In the genomic region with DNA sequence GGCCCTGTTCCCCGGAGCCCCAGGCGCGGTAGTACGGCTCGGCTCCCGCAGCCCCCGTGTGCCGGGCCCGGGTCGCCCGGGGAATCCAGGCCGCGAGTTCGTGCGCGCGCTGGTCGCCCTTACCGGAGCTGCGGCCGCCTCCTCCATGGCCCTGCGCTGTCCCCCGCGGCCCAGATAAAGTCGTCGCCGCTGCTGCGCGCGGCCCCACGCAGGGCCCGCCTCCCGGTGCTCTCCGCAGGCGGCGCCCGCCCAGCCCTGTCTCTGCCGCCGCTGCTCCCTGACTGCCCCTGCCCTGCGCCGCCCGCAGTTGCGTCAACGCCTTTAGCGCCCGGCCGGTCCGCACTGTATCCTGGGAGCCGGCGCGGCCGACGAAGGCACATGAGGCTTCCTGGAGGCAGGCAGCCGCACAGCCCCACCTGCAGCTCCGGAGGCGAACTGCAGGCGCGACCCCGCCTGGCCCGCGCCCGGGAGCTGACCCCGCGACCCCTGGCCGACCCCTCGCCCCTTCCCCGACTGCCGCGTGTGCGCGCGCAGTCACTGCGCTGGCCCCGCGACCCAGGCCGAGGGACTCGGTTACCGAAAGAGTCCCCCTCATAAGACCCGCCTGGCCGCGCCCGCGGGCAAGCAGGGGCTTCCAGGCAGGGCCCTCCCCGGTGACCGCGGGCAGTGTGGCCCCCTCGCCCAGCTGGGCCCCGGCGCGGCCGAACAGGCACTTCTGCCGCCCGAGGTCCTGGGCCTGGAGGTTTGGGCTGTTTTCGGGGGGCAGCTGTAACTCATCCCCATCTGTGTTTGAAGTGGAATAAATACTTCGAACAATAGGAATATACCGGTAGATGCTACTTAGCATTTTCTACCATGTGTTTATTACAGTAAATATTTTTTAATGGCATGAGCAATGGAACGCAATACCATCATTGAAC, we compare ENCODE assay signal across 1 cellular context.
TF ChIP-seq lines count a peak whose summit lies in the region.

No MANE protein-coding gene starts in this region.

TF ChIP-seq in K562, 482 proteins besides CTCF, POLR2A, EP300 and RAD21 (continued from another document and continues in another):
- peak; percentile 97 for TF ChIP-seq HNRNPL (IDR thresholded peaks at IDR 0.05; ENCODE audit: low read depth, low read length)
- TF ChIP-seq IRF2 (CRISPR knock-in tag; IDR thresholded peaks at IDR 0.05) = 0 out of 2 replicates have a peak, but pooled peaks have one; percentile 4
- no peak for TF ChIP-seq POLR3G (IDR thresholded peaks at IDR 0.05; ENCODE audit: extremely low read depth, insufficient read length, insufficient replicate concordance)
- TF ChIP-seq, protein P1, sequence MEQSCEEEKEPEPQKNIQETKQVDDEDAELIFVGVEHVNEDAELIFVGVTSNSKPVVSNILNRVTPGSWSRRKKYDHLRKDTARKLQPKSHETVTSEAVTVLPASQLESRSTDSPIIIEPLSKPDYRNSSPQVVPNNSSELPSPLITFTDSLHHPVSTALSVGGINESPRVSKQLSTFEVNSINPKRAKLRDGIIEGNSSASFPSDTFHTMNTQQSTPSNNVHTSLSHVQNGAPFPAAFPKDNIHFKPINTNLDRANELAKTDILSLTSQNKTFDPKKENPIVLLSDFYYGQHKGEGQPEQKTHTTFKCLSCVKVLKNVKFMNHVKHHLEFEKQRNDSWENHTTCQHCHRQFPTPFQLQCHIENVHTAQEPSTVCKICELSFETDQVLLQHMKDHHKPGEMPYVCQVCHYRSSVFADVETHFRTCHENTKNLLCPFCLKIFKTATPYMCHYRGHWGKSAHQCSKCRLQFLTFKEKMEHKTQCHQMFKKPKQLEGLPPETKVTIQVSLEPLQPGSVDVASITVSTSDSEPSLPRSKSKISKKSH (CRISPR knock-in tag; IDR thresholded peaks at IDR 0.05) = no peak
- TF ChIP-seq, protein P2, sequence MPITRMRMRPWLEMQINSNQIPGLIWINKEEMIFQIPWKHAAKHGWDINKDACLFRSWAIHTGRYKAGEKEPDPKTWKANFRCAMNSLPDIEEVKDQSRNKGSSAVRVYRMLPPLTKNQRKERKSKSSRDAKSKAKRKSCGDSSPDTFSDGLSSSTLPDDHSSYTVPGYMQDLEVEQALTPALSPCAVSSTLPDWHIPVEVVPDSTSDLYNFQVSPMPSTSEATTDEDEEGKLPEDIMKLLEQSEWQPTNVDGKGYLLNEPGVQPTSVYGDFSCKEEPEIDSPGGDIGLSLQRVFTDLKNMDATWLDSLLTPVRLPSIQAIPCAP (CRISPR knock-in tag; IDR thresholded peaks at IDR 0.05; ENCODE audit: borderline replicate concordance) = no peak
- TF ChIP-seq, protein P3, sequence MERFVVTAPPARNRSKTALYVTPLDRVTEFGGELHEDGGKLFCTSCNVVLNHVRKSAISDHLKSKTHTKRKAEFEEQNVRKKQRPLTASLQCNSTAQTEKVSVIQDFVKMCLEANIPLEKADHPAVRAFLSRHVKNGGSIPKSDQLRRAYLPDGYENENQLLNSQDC (CRISPR knock-in tag; IDR thresholded peaks at IDR 0.05) = no peak
- no peak for TF ChIP-seq HSF4 (CRISPR knock-in tag; IDR thresholded peaks at IDR 0.05; ENCODE audit: borderline replicate concordance)
- TF ChIP-seq, protein P4, sequence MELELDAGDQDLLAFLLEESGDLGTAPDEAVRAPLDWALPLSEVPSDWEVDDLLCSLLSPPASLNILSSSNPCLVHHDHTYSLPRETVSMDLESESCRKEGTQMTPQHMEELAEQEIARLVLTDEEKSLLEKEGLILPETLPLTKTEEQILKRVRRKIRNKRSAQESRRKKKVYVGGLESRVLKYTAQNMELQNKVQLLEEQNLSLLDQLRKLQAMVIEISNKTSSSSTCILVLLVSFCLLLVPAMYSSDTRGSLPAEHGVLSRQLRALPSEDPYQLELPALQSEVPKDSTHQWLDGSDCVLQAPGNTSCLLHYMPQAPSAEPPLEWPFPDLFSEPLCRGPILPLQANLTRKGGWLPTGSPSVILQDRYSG (tag; conservative IDR thresholded peaks at IDR 0.05; ENCODE audit: low read depth) = no peak
- peak; percentile 64 for TF ChIP-seq BHLHE40 (IDR thresholded peaks at IDR 0.05; ENCODE audit: low read length)
- TF ChIP-seq PURB (CRISPR knock-in tag; IDR thresholded peaks at IDR 0.05; ENCODE audit: low read depth) = no peak
- TF ChIP-seq ZNF717 (CRISPR knock-in tag; IDR thresholded peaks at IDR 0.05) = 0 out of 2 replicates have a peak, but pooled peaks have one; percentile 45
- 0 out of 2 replicates have a peak, but pooled peaks have one; percentile 39 for TF ChIP-seq ZNF184 (CRISPR knock-in tag; IDR thresholded peaks at IDR 0.05)
- no peak for TF ChIP-seq SREBF2 (CRISPR knock-in tag; IDR thresholded peaks at IDR 0.05)
- peak; percentile 48 for TF ChIP-seq CHD2 (IDR thresholded peaks at IDR 0.05; ENCODE audit: low read depth, low read length)
- 0 out of 2 replicates have a peak, but pooled peaks have one; percentile 3 for TF ChIP-seq EGR1 (conservative IDR thresholded peaks at IDR 0.05)
- peak; percentile 95 for TF ChIP-seq ZNF24 (IDR thresholded peaks at IDR 0.05)
- peak; percentile 94 for TF ChIP-seq FOXP1 (CRISPR knock-in tag; IDR thresholded peaks at IDR 0.05)
- TF ChIP-seq, protein P5, sequence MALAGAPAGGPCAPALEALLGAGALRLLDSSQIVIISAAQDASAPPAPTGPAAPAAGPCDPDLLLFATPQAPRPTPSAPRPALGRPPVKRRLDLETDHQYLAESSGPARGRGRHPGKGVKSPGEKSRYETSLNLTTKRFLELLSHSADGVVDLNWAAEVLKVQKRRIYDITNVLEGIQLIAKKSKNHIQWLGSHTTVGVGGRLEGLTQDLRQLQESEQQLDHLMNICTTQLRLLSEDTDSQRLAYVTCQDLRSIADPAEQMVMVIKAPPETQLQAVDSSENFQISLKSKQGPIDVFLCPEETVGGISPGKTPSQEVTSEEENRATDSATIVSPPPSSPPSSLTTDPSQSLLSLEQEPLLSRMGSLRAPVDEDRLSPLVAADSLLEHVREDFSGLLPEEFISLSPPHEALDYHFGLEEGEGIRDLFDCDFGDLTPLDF (CRISPR knock-in tag; IDR thresholded peaks at IDR 0.05) = peak; percentile 90; the same call in 1 of the 2 replicates
- no peak; the same call in 1 of the 2 replicates for TF ChIP-seq GABPB2 (CRISPR knock-in tag; conservative IDR thresholded peaks at IDR 0.05)
- no peak for TF ChIP-seq CBX8 (IDR thresholded peaks at IDR 0.05; ENCODE audit: borderline replicate concordance, extremely low read depth, low read depth, low read length, poor library complexity, severe bottlenecking)
- TF ChIP-seq KLF10 (CRISPR knock-in tag; IDR thresholded peaks at IDR 0.05) = no peak
- TF ChIP-seq, protein P6, sequence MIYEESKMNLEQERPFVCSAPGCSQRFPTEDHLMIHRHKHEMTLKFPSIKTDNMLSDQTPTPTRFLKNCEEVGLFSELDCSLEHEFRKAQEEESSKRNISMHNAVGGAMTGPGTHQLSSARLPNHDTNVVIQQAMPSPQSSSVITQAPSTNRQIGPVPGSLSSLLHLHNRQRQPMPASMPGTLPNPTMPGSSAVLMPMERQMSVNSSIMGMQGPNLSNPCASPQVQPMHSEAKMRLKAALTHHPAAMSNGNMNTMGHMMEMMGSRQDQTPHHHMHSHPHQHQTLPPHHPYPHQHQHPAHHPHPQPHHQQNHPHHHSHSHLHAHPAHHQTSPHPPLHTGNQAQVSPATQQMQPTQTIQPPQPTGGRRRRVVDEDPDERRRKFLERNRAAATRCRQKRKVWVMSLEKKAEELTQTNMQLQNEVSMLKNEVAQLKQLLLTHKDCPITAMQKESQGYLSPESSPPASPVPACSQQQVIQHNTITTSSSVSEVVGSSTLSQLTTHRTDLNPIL (CRISPR knock-in tag; IDR thresholded peaks at IDR 0.05) = no peak
- no peak for TF ChIP-seq XRCC4 (IDR thresholded peaks at IDR 0.05; ENCODE audit: extremely low read depth, insufficient read depth, insufficient read length)
- no peak for TF ChIP-seq IFI16 (CRISPR knock-in tag; IDR thresholded peaks at IDR 0.05)
- TF ChIP-seq MYBL2 (IDR thresholded peaks at IDR 0.05; ENCODE audit: low read depth) = no peak
- TF ChIP-seq MYBL2 (CRISPR knock-in tag; IDR thresholded peaks at IDR 0.05; ENCODE audit: borderline replicate concordance) = peak; percentile 8; the same call in 1 of the 2 replicates
- peak in 1 of 2 experiments; percentile 73; a peak in 1 of 3 replicates for TF ChIP-seq CBX3 (IDR thresholded peaks at IDR 0.05; ENCODE audit: borderline replicate concordance in 1 of 2, low read length in 2 of 2)
- TF ChIP-seq, protein P7, sequence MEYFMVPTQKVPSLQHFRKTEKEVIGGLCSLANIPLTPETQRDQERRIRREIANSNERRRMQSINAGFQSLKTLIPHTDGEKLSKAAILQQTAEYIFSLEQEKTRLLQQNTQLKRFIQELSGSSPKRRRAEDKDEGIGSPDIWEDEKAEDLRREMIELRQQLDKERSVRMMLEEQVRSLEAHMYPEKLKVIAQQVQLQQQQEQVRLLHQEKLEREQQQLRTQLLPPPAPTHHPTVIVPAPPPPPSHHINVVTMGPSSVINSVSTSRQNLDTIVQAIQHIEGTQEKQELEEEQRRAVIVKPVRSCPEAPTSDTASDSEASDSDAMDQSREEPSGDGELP (CRISPR knock-in tag; IDR thresholded peaks at IDR 0.05; ENCODE audit: borderline replicate concordance) = peak; percentile 95
- peak; percentile 64; the same call in 1 of the 2 replicates for TF ChIP-seq SAFB (IDR thresholded peaks at IDR 0.05; ENCODE audit: borderline replicate concordance, low read depth, low read length)
- peak; percentile 90 for TF ChIP-seq SP1 (CRISPR knock-in tag; IDR thresholded peaks at IDR 0.05)
- peak; percentile 68; the same call in 1 of the 2 replicates for TF ChIP-seq ZNF830 (CRISPR knock-in tag; IDR thresholded peaks at IDR 0.05)
- no peak for TF ChIP-seq GTF2A2 (tag; IDR thresholded peaks at IDR 0.05)
- TF ChIP-seq, protein P8, sequence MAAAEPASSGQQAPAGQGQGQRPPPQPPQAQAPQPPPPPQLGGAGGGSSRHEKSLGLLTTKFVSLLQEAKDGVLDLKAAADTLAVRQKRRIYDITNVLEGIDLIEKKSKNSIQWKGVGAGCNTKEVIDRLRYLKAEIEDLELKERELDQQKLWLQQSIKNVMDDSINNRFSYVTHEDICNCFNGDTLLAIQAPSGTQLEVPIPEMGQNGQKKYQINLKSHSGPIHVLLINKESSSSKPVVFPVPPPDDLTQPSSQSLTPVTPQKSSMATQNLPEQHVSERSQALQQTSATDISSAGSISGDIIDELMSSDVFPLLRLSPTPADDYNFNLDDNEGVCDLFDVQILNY (CRISPR knock-in tag; IDR thresholded peaks at IDR 0.05) = peak; percentile 80; the same call in 1 of the 2 replicates
- peak in 1 of 2 experiments; percentile 85; a peak in 2 of 4 replicates for TF ChIP-seq KDM4B (IDR thresholded peaks at IDR 0.05; ENCODE audit: borderline replicate concordance in 2 of 2, low read depth in 1 of 2)
- TF ChIP-seq, protein P9, sequence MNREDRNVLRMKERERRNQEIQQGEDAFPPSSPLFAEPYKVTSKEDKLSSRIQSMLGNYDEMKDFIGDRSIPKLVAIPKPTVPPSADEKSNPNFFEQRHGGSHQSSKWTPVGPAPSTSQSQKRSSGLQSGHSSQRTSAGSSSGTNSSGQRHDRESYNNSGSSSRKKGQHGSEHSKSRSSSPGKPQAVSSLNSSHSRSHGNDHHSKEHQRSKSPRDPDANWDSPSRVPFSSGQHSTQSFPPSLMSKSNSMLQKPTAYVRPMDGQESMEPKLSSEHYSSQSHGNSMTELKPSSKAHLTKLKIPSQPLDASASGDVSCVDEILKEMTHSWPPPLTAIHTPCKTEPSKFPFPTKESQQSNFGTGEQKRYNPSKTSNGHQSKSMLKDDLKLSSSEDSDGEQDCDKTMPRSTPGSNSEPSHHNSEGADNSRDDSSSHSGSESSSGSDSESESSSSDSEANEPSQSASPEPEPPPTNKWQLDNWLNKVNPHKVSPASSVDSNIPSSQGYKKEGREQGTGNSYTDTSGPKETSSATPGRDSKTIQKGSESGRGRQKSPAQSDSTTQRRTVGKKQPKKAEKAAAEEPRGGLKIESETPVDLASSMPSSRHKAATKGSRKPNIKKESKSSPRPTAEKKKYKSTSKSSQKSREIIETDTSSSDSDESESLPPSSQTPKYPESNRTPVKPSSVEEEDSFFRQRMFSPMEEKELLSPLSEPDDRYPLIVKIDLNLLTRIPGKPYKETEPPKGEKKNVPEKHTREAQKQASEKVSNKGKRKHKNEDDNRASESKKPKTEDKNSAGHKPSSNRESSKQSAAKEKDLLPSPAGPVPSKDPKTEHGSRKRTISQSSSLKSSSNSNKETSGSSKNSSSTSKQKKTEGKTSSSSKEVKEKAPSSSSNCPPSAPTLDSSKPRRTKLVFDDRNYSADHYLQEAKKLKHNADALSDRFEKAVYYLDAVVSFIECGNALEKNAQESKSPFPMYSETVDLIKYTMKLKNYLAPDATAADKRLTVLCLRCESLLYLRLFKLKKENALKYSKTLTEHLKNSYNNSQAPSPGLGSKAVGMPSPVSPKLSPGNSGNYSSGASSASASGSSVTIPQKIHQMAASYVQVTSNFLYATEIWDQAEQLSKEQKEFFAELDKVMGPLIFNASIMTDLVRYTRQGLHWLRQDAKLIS (CRISPR knock-in tag; IDR thresholded peaks at IDR 0.05) = peak; percentile 60
- no peak for TF ChIP-seq MTF1 (CRISPR knock-in tag; IDR thresholded peaks at IDR 0.05; ENCODE audit: borderline replicate concordance)
- TF ChIP-seq, protein P10, sequence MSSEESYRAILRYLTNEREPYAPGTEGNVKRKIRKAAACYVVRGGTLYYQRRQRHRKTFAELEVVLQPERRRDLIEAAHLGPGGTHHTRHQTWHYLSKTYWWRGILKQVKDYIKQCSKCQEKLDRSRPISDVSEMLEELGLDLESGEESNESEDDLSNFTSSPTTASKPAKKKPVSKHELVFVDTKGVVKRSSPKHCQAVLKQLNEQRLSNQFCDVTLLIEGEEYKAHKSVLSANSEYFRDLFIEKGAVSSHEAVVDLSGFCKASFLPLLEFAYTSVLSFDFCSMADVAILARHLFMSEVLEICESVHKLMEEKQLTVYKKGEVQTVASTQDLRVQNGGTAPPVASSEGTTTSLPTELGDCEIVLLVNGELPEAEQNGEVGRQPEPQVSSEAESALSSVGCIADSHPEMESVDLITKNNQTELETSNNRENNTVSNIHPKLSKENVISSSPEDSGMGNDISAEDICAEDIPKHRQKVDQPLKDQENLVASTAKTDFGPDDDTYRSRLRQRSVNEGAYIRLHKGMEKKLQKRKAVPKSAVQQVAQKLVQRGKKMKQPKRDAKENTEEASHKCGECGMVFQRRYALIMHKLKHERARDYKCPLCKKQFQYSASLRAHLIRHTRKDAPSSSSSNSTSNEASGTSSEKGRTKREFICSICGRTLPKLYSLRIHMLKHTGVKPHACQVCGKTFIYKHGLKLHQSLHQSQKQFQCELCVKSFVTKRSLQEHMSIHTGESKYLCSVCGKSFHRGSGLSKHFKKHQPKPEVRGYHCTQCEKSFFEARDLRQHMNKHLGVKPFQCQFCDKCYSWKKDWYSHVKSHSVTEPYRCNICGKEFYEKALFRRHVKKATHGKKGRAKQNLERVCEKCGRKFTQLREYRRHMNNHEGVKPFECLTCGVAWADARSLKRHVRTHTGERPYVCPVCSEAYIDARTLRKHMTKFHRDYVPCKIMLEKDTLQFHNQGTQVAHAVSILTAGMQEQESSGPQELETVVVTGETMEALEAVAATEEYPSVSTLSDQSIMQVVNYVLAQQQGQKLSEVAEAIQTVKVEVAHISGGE (CRISPR knock-in tag; IDR thresholded peaks at IDR 0.05) = peak in 2 of 3 experiments; percentile 21 to 76; a peak in 3 of 6 replicates
- no peak for TF ChIP-seq ZNF133 (CRISPR knock-in tag; IDR thresholded peaks at IDR 0.05)
- TF ChIP-seq ARHGAP35 (IDR thresholded peaks at IDR 0.05; ENCODE audit: partially characterized antibody) = no peak
- no peak; the same call in 1 of the 2 replicates for TF ChIP-seq TOE1 (IDR thresholded peaks at IDR 0.05; ENCODE audit: borderline replicate concordance)
- no peak; the same call in 1 of the 2 replicates for TF ChIP-seq TOE1 (CRISPR knock-in tag; IDR thresholded peaks at IDR 0.05; ENCODE audit: borderline replicate concordance, low read depth)
- TF ChIP-seq HNRNPUL1 (IDR thresholded peaks at IDR 0.05; ENCODE audit: low read length) = no peak
- TF ChIP-seq MAZ (CRISPR knock-in tag; conservative IDR thresholded peaks at IDR 0.05 in 1 of 2, IDR thresholded peaks at IDR 0.05 in 1 of 2) = peak; percentile 92; a peak in 3 of 4 replicates
- no peak for TF ChIP-seq POLR3A (IDR thresholded peaks at IDR 0.05; ENCODE audit: borderline replicate concordance, extremely low read depth, insufficient read depth, insufficient read length)
- 0 out of 2 replicates have a peak, but pooled peaks have one; percentile 31 for TF ChIP-seq MEF2A (IDR thresholded peaks at IDR 0.05; ENCODE audit: control insufficient read depth, low read depth, low read length)
